ENCODE assay signal across 1 cellular context in the genomic region with DNA sequence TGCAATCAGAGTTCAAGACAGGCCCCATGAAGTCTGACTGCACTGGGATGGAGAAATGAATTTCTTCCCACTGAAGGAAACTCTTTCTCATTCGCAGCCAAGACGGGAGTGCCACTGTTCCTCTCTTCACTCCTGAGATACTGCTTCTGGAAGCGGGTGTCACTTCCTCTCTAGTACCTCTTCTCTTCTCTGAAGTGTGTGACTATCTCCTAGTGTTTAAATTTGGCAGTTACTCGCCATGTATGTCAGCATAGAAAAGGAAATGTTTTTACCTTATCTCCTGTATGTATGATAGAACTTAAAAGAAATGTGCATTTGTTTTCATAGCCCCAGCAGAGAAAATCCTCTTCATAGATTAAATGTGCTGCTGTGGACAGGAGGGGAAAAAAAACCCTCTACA.
TF ChIP-seq lines count a peak whose summit lies in the region.

No MANE protein-coding gene starts in this region.

TF ChIP-seq in GM12878, 131 proteins besides CTCF, POLR2A, EP300 and RAD21 (continued from another document):
- TF ChIP-seq, protein P1, sequence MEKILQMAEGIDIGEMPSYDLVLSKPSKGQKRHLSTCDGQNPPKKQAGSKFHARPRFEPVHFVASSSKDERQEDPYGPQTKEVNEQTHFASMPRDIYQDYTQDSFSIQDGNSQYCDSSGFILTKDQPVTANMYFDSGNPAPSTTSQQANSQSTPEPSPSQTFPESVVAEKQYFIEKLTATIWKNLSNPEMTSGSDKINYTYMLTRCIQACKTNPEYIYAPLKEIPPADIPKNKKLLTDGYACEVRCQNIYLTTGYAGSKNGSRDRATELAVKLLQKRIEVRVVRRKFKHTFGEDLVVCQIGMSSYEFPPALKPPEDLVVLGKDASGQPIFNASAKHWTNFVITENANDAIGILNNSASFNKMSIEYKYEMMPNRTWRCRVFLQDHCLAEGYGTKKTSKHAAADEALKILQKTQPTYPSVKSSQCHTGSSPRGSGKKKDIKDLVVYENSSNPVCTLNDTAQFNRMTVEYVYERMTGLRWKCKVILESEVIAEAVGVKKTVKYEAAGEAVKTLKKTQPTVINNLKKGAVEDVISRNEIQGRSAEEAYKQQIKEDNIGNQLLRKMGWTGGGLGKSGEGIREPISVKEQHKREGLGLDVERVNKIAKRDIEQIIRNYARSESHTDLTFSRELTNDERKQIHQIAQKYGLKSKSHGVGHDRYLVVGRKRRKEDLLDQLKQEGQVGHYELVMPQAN (conservative IDR thresholded peaks at IDR 0.05) = no peak
- TF ChIP-seq HSF1 (IDR thresholded peaks at IDR 0.05; ENCODE audit: low read depth, low read length) = no peak
- no peak for TF ChIP-seq SP1 (IDR thresholded peaks at IDR 0.05; ENCODE audit: low read depth, low read length)
- TF ChIP-seq TAF1 (IDR thresholded peaks at IDR 0.05; ENCODE audit: borderline replicate concordance, low read depth, low read length) = no peak
- TF ChIP-seq, protein P2, sequence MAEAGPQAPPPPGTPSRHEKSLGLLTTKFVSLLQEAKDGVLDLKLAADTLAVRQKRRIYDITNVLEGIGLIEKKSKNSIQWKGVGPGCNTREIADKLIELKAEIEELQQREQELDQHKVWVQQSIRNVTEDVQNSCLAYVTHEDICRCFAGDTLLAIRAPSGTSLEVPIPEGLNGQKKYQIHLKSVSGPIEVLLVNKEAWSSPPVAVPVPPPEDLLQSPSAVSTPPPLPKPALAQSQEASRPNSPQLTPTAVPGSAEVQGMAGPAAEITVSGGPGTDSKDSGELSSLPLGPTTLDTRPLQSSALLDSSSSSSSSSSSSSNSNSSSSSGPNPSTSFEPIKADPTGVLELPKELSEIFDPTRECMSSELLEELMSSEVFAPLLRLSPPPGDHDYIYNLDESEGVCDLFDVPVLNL (IDR thresholded peaks at IDR 0.05; ENCODE audit: low read depth, low read length) = no peak
- no peak for TF ChIP-seq SRF (IDR thresholded peaks at IDR 0.05; ENCODE audit: low read depth in 2 of 2, low read length in 2 of 2)
- TF ChIP-seq, protein P3, sequence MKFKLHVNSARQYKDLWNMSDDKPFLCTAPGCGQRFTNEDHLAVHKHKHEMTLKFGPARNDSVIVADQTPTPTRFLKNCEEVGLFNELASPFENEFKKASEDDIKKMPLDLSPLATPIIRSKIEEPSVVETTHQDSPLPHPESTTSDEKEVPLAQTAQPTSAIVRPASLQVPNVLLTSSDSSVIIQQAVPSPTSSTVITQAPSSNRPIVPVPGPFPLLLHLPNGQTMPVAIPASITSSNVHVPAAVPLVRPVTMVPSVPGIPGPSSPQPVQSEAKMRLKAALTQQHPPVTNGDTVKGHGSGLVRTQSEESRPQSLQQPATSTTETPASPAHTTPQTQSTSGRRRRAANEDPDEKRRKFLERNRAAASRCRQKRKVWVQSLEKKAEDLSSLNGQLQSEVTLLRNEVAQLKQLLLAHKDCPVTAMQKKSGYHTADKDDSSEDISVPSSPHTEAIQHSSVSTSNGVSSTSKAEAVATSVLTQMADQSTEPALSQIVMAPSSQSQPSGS (IDR thresholded peaks at IDR 0.05; ENCODE audit: low read length) = no peak
- no peak for TF ChIP-seq BMI1 (IDR thresholded peaks at IDR 0.05; ENCODE audit: borderline replicate concordance)
